In genomic region chr3:67524046-67524445, GRCh38 we compare ENCODE assay signal across 17 cellular contexts.
"Had no signal": no experiment of that assay in that cellular context is flagged by ENCODE, and none has a peak within 500 bp of the region (broad histone marks: within the 10 kb centered on the region; RNA-seq: fewer than 3 reads in every experiment).

No MANE protein-coding gene starts in this region.

- H3K9me3 ChIP-seq: right atrium auricular region, suprapubic skin had no signal

- H3K27me3 ChIP-seq: dorsolateral prefrontal cortex, right atrium auricular region, suprapubic skin had no signal

- H3K4me1 ChIP-seq: right atrium auricular region, suprapubic skin had no signal

- DNase-seq: activated CD4-positive, alpha-beta T cell treated with anti-CD3 and anti-CD28 coated beads, Interleukin-2, amount 50 U/mL, for 4 hours; activated effector memory CD4-positive, alpha-beta T cell treated with anti-CD3 and anti-CD28 coated beads, Interleukin-2, amount 50 U/mL, for 16 hours; activated naive CD4-positive, alpha-beta T cell treated with anti-CD3 and anti-CD28 coated beads, Interleukin-2, amount 50 U/mL, for 16 hours; activated T-cell treated with anti-CD3 and anti-CD28 coated beads, Interleukin-2, amount 50 U/mL, for 72 hours; dorsolateral prefrontal cortex; kidney glomerular epithelial cell; left ventricle myocardium superior; stimulated activated CD4-positive, alpha-beta T cell treated with anti-CD3 and anti-CD28 coated beads, Interleukin-2, amount 100 ng/mL, for 48 hours; T1000 had no signal

- H3K4me3 ChIP-seq: dorsolateral prefrontal cortex, right atrium auricular region, suprapubic skin had no signal

- H3K27me3 Mint-ChIP-seq: memory B cell; progenitor cell of endocrine pancreas; stimulated activated naive CD8-positive, alpha-beta T cell treated with anti-CD3 and anti-CD28 coated beads, Interleukin-15, Interleukin-2, amounts not matched to agents 100 ng/mL and 50 ng/mL, for 24 hours; type B pancreatic cell had no signal

- H3K27ac ChIP-seq: dorsolateral prefrontal cortex, epithelial cell of prostate, right atrium auricular region, suprapubic skin had no signal

- H3K4me3 Mint-ChIP-seq: activated T-cell treated with anti-CD3 and anti-CD28 coated beads, Interleukin-2, amount 50 U/mL, for 72 hours; memory B cell; stimulated activated naive CD8-positive, alpha-beta T cell treated with anti-CD3 and anti-CD28 coated beads, Interleukin-15, Interleukin-2, amounts not matched to agents 100 ng/mL and 50 ng/mL, for 24 hours; type B pancreatic cell had no signal

- FAIRE-seq: frontal cortex had no signal

- H3K9me3 Mint-ChIP-seq: activated T-cell treated with anti-CD3 and anti-CD28 coated beads, Interleukin-2, amount 50 U/mL, for 72 hours; memory B cell; stimulated activated naive CD8-positive, alpha-beta T cell treated with anti-CD3 and anti-CD28 coated beads, Interleukin-15, Interleukin-2, amounts not matched to agents 100 ng/mL and 50 ng/mL, for 24 hours had no signal

- H3K27ac Mint-ChIP-seq: activated T-cell treated with anti-CD3 and anti-CD28 coated beads, Interleukin-2, amount 50 U/mL, for 72 hours; memory B cell; progenitor cell of endocrine pancreas; stimulated activated naive CD8-positive, alpha-beta T cell treated with anti-CD3 and anti-CD28 coated beads, Interleukin-15, Interleukin-2, amounts not matched to agents 100 ng/mL and 50 ng/mL, for 24 hours; type B pancreatic cell had no signal
